Comparison of ENCODE assay signal across 1 cellular context in genomic region chr12:86772688-86773087, GRCh38.
TF ChIP-seq lines count a peak whose summit lies in the region.

No MANE protein-coding gene starts in this region.

TF ChIP-seq in HCT116, 20 proteins besides CTCF, POLR2A, EP300 and RAD21 (continued from another document):
- TF ChIP-seq REST (IDR thresholded peaks at IDR 0.05; ENCODE audit: low read depth) (no peak), EZH2 (IDR thresholded peaks at IDR 0.05) (no peak), TCF7L2 (IDR thresholded peaks at IDR 0.05; ENCODE audit: borderline replicate concordance, extremely low read depth, insufficient read depth, insufficient read length) (no peak), ZFX (IDR thresholded peaks at IDR 0.05) (no peak), POLR2AphosphoS5 (IDR thresholded peaks at IDR 0.05; ENCODE audit: low read depth, low read length) (no peak), SRF (IDR thresholded peaks at IDR 0.05; ENCODE audit: low read depth) (no peak), CBX3 (IDR thresholded peaks at IDR 0.05; ENCODE audit: low read depth) (no peak), ZNF274 (IDR thresholded peaks at IDR 0.05; ENCODE audit: low read depth, low read length) (no peak), EGR1 (IDR thresholded peaks at IDR 0.05; ENCODE audit: low read depth) (no peak)
- TF ChIP-seq, protein P1, sequence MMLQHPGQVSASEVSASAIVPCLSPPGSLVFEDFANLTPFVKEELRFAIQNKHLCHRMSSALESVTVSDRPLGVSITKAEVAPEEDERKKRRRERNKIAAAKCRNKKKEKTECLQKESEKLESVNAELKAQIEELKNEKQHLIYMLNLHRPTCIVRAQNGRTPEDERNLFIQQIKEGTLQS (IDR thresholded peaks at IDR 0.05): no peak
- TF ChIP-seq, protein P2, sequence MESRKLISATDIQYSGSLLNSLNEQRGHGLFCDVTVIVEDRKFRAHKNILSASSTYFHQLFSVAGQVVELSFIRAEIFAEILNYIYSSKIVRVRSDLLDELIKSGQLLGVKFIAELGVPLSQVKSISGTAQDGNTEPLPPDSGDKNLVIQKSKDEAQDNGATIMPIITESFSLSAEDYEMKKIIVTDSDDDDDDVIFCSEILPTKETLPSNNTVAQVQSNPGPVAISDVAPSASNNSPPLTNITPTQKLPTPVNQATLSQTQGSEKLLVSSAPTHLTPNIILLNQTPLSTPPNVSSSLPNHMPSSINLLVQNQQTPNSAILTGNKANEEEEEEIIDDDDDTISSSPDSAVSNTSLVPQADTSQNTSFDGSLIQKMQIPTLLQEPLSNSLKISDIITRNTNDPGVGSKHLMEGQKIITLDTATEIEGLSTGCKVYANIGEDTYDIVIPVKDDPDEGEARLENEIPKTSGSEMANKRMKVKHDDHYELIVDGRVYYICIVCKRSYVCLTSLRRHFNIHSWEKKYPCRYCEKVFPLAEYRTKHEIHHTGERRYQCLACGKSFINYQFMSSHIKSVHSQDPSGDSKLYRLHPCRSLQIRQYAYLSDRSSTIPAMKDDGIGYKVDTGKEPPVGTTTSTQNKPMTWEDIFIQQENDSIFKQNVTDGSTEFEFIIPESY (IDR thresholded peaks at IDR 0.05; ENCODE audit: extremely low read depth, insufficient replicate concordance, low read length): no peak
